13 cellular contexts compared by ENCODE assay signal in the genomic region with DNA sequence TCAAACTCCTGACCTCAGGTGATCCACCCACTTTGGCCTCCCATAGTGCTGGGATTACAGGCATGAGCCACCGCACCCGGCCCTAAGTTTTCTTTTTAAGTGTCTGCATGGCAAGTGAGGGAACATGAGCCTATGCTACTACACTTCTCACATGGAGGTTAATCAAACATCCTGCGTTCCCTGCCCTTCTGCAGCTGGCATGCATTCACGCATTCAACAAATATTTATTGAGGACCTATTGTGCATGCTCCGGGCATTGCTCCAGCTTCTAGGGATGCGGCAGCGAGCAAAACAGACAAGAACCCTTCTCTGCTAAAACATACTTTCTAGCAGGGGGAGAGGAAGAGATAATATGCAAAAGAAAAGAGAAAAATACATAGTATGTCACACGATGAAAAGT. TPM values are rescaled to one million over a fixed set of nuclear protein-coding genes. Genes with fewer than 3 reads are reported as not detected.
DNase-seq lines count a peak whose midpoint lies in the region; FAIRE-seq and TF ChIP-seq lines count a peak whose summit lies in the region.
"Had no signal": no experiment of that assay in that cellular context is flagged by ENCODE, and none has a peak within 500 bp of the region (broad histone marks: within the 10 kb centered on the region; RNA-seq: fewer than 3 reads in every experiment).

No MANE protein-coding gene starts in this region.

- H3K9me3 ChIP-seq in stomach (no peaks in the 10 kb centered on the region), spleen (no peaks in the 10 kb centered on the region)

- TF ChIP-seq POLR2A in stomach (IDR thresholded peaks at IDR 0.05) (no peak), spleen (IDR thresholded peaks at IDR 0.05) (no peak)

- peak; percentile 20 for DNase-seq in M059J (ENCODE audit: low read depth)
- peak; percentile 53 for DNase-seq in NCI-H510A (lab: John Stamatoyannopoulos, UW)
- DNase-seq in choroid plexus epithelial cell (ENCODE audit: low read depth) = peak; percentile 86
- DNase-seq in stomach = peak; percentile 48
- DNase-seq in activated T-cell treated with anti-CD3 and anti-CD28 coated beads, Interleukin-2, amount 50 U/mL, for 48 hours = no peak
- DNase-seq in HTR-8/SVneo (ENCODE audit: insufficient read length, low spot score) = no peak
- DNase-seq in GM13977 (ENCODE audit: low spot score) = no peak
- no peak for DNase-seq in spleen
- DNase-seq: CD4-positive, alpha-beta T cell; left ventricle myocardium superior; natural killer cell; NCI-H2171 treated with DMSO at 0.1 percent for 48 hours; T-helper 2 cell had no signal

- H3K4me3 ChIP-seq in choroid plexus epithelial cell (ENCODE audit: low read depth, low read length) = no peak overlapping the region
- no peak overlapping the region for H3K4me3 ChIP-seq in stomach
- H3K4me3 ChIP-seq in spleen = no peak overlapping the region

- TF ChIP-seq EP300 in stomach (IDR thresholded peaks at IDR 0.05) = no peak

- intact Hi-C loops in stomach (cut with DNase I; ENCODE audit: low total_unique reads) (no loop called here), spleen (cut with DNase I; ENCODE audit: low total_unique reads) (no loop called here)

- 18 to 48% (median 37%) methylated on average over 8 of the region's 8 CpGs for WGBS in stomach, 5 donors
- WGBS in spleen, 5 donors = 77 to 91% (median 86%) methylated on average over 8 of the region's 8 CpGs

- H3K27me3 ChIP-seq in stomach (no peaks in the 10 kb centered on the region), spleen (replicated peaks in 1 of 7) (no peaks in the 10 kb centered on the region)

- FAIRE-seq in HTR-8/SVneo (lab: Jason Lieb, UNC) = no peak

- TF ChIP-seq CTCF in choroid plexus epithelial cell (conservative IDR thresholded peaks at IDR 0.05; ENCODE audit: low read depth, low read length) = no peak
- no peak for TF ChIP-seq CTCF in stomach (IDR thresholded peaks at IDR 0.05)
- no peak for TF ChIP-seq CTCF in GM13977 (IDR thresholded peaks at IDR 0.05; ENCODE audit: extremely low read depth, insufficient read depth, missing control alignments)
- TF ChIP-seq CTCF in spleen (IDR thresholded peaks at IDR 0.05 in 8 of 11, conservative IDR thresholded peaks at IDR 0.05 in 3 of 11) = no peak

- H3K4me1 ChIP-seq in stomach (peaks cover 0 to 25% (median 18%) of the 10 kb centered on the region in 4 donors), spleen (peaks cover 0 to 15% (median 10%) of the 10 kb centered on the region in 6 donors)

- H3K36me3 ChIP-seq in stomach (peaks cover 0 to 24% (median 15%) of the 10 kb centered on the region in 4 donors), spleen (peaks cover 0 to 35% (median 3%) of the 10 kb centered on the region in 6 donors)

- in situ Hi-C loops in GM13977 (cut with MboI; ENCODE audit: low pct_unique_long_range_greater_than_20kb, low sequenced_read_pairs, unreplicated experiment) = no loop called here

- H3K27ac ChIP-seq in stomach (no peak overlapping the region), spleen (no peak overlapping the region)

RNA-seq across cellular contexts. Expression of a gene that starts 42.6 kb away (rescaled TPM):
- total RNA-seq in M059J (2014; rRNA removed; shearing (Covaris generic)) = 0.20 and 0.44 TPM in 2 replicates
- total RNA-seq in stomach (10 to 100 TPM in 1 of 5 donors, 1 to 10 TPM in 3, under 1 TPM in 1; 0.58 to 16.7 (median 1.8) TPM), spleen (1 to 10 TPM; 1.1 to 2.6 (median 1.3) TPM)
- polyA plus RNA-seq in stomach (1 to 10 TPM; 1.8 to 4.0 (median 3.5) TPM), spleen (1 to 10 TPM in 2 of 3 donors, under 1 TPM in 1; 0.50 to 1.2 (median 1.0) TPM)

Comparison
In these comparisons a context has a peak if more than half of its experiments do, and no peak if none do; other contexts are left out.
1. DNase-seq: peak in M059J (single experiment), NCI-H510A (single experiment), choroid plexus epithelial cell (single experiment) and stomach (single experiment); none in activated T-cell treated with anti-CD3 and anti-CD28 coated beads, Interleukin-2, amount 50 U/mL, for 48 hours (0 of 2), HTR-8/SVneo (single experiment), GM13977 (single experiment) and spleen (single experiment).